ENCODE assay signal across 1 cellular context in the genomic region with DNA sequence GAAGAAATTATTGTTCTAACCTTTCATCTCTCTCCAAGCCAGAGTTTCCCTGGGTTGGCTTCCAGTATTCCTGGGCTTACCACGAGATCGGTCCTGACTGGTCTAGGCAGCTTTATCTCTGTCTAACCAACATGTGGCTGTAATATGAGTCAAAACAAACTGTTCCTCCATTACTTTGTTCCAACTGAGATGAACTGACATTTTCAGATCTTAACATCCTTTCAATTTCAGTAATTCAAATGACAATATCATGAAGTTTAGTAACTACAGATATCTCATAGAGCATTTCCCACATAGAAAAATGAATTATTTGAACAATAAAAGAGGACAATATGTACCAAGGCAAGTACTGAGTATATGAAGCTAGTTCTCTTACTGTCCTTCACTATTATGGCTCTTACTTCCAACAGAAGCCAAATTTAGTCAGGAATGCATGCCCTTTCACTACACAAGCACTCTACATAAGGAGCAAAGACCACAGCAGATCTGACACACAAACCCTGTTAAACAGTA.
TF ChIP-seq lines count a peak whose summit lies in the region.

No MANE protein-coding gene starts in this region.

TF ChIP-seq in HepG2, 621 proteins besides CTCF, POLR2A, EP300 and RAD21 (continues in another document):
- TF ChIP-seq PREB (CRISPR knock-in tag; IDR thresholded peaks at IDR 0.05) = no peak
- TF ChIP-seq, protein P1, sequence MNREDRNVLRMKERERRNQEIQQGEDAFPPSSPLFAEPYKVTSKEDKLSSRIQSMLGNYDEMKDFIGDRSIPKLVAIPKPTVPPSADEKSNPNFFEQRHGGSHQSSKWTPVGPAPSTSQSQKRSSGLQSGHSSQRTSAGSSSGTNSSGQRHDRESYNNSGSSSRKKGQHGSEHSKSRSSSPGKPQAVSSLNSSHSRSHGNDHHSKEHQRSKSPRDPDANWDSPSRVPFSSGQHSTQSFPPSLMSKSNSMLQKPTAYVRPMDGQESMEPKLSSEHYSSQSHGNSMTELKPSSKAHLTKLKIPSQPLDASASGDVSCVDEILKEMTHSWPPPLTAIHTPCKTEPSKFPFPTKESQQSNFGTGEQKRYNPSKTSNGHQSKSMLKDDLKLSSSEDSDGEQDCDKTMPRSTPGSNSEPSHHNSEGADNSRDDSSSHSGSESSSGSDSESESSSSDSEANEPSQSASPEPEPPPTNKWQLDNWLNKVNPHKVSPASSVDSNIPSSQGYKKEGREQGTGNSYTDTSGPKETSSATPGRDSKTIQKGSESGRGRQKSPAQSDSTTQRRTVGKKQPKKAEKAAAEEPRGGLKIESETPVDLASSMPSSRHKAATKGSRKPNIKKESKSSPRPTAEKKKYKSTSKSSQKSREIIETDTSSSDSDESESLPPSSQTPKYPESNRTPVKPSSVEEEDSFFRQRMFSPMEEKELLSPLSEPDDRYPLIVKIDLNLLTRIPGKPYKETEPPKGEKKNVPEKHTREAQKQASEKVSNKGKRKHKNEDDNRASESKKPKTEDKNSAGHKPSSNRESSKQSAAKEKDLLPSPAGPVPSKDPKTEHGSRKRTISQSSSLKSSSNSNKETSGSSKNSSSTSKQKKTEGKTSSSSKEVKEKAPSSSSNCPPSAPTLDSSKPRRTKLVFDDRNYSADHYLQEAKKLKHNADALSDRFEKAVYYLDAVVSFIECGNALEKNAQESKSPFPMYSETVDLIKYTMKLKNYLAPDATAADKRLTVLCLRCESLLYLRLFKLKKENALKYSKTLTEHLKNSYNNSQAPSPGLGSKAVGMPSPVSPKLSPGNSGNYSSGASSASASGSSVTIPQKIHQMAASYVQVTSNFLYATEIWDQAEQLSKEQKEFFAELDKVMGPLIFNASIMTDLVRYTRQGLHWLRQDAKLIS (CRISPR knock-in tag; IDR thresholded peaks at IDR 0.05) = no peak
- TF ChIP-seq SNAI1 (CRISPR knock-in tag; IDR thresholded peaks at IDR 0.05; ENCODE audit: borderline replicate concordance) = no peak
- no peak for TF ChIP-seq AKAP8 (CRISPR knock-in tag; IDR thresholded peaks at IDR 0.05)
- no peak for TF ChIP-seq HOXA3 (CRISPR knock-in tag; IDR thresholded peaks at IDR 0.05)
- TF ChIP-seq AGO1 (IDR thresholded peaks at IDR 0.05; ENCODE audit: low read depth, low read length, poor library complexity, severe bottlenecking) = no peak
- no peak for TF ChIP-seq SPEN (CRISPR knock-in tag; IDR thresholded peaks at IDR 0.05; ENCODE audit: low read depth)
- no peak for TF ChIP-seq CHD4 (IDR thresholded peaks at IDR 0.05; ENCODE audit: borderline replicate concordance, low read length)
- no peak for TF ChIP-seq EHMT2 (IDR thresholded peaks at IDR 0.05; ENCODE audit: borderline replicate concordance, low read depth, low read length)
- no peak for TF ChIP-seq POLR2AphosphoS2 (IDR thresholded peaks at IDR 0.05; ENCODE audit: low read depth, low read length)
- peak; percentile 79; the same call in 1 of the 2 replicates for TF ChIP-seq SIX1 (CRISPR knock-in tag; IDR thresholded peaks at IDR 0.05; ENCODE audit: borderline replicate concordance)
- TF ChIP-seq, protein P2, sequence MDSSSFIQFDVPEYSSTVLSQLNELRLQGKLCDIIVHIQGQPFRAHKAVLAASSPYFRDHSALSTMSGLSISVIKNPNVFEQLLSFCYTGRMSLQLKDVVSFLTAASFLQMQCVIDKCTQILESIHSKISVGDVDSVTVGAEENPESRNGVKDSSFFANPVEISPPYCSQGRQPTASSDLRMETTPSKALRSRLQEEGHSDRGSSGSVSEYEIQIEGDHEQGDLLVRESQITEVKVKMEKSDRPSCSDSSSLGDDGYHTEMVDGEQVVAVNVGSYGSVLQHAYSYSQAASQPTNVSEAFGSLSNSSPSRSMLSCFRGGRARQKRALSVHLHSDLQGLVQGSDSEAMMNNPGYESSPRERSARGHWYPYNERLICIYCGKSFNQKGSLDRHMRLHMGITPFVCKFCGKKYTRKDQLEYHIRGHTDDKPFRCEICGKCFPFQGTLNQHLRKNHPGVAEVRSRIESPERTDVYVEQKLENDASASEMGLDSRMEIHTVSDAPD (CRISPR knock-in tag; IDR thresholded peaks at IDR 0.05) = no peak
- TF ChIP-seq, protein P3, sequence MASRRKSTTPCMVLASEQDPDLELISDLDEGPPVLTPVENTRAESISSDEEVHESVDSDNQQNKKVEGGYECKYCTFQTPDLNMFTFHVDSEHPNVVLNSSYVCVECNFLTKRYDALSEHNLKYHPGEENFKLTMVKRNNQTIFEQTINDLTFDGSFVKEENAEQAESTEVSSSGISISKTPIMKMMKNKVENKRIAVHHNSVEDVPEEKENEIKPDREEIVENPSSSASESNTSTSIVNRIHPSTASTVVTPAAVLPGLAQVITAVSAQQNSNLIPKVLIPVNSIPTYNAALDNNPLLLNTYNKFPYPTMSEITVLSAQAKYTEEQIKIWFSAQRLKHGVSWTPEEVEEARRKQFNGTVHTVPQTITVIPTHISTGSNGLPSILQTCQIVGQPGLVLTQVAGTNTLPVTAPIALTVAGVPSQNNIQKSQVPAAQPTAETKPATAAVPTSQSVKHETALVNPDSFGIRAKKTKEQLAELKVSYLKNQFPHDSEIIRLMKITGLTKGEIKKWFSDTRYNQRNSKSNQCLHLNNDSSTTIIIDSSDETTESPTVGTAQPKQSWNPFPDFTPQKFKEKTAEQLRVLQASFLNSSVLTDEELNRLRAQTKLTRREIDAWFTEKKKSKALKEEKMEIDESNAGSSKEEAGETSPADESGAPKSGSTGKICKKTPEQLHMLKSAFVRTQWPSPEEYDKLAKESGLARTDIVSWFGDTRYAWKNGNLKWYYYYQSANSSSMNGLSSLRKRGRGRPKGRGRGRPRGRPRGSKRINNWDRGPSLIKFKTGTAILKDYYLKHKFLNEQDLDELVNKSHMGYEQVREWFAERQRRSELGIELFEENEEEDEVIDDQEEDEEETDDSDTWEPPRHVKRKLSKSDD (CRISPR knock-in tag; IDR thresholded peaks at IDR 0.05; ENCODE audit: low read depth) = no peak
- TF ChIP-seq ZNF235 (CRISPR knock-in tag; IDR thresholded peaks at IDR 0.05; ENCODE audit: borderline replicate concordance) = no peak
- TF ChIP-seq MXI1 (IDR thresholded peaks at IDR 0.05; ENCODE audit: borderline replicate concordance, low read depth, low read length) = no peak
- TF ChIP-seq HOMEZ (CRISPR knock-in tag; IDR thresholded peaks at IDR 0.05; ENCODE audit: low read depth) = peak; percentile 58; the same call in 1 of the 2 replicates
- TF ChIP-seq ZKSCAN8 (CRISPR knock-in tag; IDR thresholded peaks at IDR 0.05; ENCODE audit: borderline replicate concordance) = no peak
- TF ChIP-seq ZNF549 (CRISPR knock-in tag; IDR thresholded peaks at IDR 0.05) = peak; percentile 93
- no peak; the same call in 1 of the 2 replicates for TF ChIP-seq HMG20A (CRISPR knock-in tag; IDR thresholded peaks at IDR 0.05; ENCODE audit: borderline replicate concordance)
- no peak for TF ChIP-seq BHLHE40 (IDR thresholded peaks at IDR 0.05; ENCODE audit: low read length)
- peak; percentile 56 for TF ChIP-seq HNF4A (CRISPR knock-in tag; IDR thresholded peaks at IDR 0.05)
- no peak for TF ChIP-seq ESRRA (CRISPR knock-in tag; IDR thresholded peaks at IDR 0.05; ENCODE audit: low read depth)
- TF ChIP-seq ZNF746 (CRISPR knock-in tag; IDR thresholded peaks at IDR 0.05) = no peak
- no peak for TF ChIP-seq SRF (IDR thresholded peaks at IDR 0.05; ENCODE audit: low read depth, low read length)
- no peak for TF ChIP-seq FOXA3 (CRISPR knock-in tag; IDR thresholded peaks at IDR 0.05)
- no peak for TF ChIP-seq ATF7-NPFF (CRISPR knock-in tag; IDR thresholded peaks at IDR 0.05; ENCODE audit: low read depth)
- TF ChIP-seq SAP130 (CRISPR knock-in tag; IDR thresholded peaks at IDR 0.05; ENCODE audit: low read depth) = peak; percentile 65
- TF ChIP-seq KDM2A (CRISPR knock-in tag; IDR thresholded peaks at IDR 0.05; ENCODE audit: borderline replicate concordance, low read depth) = no peak
- no peak for TF ChIP-seq ZZZ3 (CRISPR knock-in tag; IDR thresholded peaks at IDR 0.05; ENCODE audit: borderline replicate concordance)
- no peak for TF ChIP-seq ATF1 (CRISPR knock-in tag; IDR thresholded peaks at IDR 0.05)
- TF ChIP-seq RXRB (CRISPR knock-in tag; IDR thresholded peaks at IDR 0.05; ENCODE audit: borderline replicate concordance) = no peak
- TF ChIP-seq ZC3H13 (CRISPR knock-in tag; IDR thresholded peaks at IDR 0.05) = no peak
- TF ChIP-seq ZNF713 (CRISPR knock-in tag; IDR thresholded peaks at IDR 0.05) = no peak
- peak; percentile 83 for TF ChIP-seq SIX4 (CRISPR knock-in tag; IDR thresholded peaks at IDR 0.05)
- TF ChIP-seq PPARG (CRISPR knock-in tag; conservative IDR thresholded peaks at IDR 0.05) = no peak
- TF ChIP-seq, protein P4, sequence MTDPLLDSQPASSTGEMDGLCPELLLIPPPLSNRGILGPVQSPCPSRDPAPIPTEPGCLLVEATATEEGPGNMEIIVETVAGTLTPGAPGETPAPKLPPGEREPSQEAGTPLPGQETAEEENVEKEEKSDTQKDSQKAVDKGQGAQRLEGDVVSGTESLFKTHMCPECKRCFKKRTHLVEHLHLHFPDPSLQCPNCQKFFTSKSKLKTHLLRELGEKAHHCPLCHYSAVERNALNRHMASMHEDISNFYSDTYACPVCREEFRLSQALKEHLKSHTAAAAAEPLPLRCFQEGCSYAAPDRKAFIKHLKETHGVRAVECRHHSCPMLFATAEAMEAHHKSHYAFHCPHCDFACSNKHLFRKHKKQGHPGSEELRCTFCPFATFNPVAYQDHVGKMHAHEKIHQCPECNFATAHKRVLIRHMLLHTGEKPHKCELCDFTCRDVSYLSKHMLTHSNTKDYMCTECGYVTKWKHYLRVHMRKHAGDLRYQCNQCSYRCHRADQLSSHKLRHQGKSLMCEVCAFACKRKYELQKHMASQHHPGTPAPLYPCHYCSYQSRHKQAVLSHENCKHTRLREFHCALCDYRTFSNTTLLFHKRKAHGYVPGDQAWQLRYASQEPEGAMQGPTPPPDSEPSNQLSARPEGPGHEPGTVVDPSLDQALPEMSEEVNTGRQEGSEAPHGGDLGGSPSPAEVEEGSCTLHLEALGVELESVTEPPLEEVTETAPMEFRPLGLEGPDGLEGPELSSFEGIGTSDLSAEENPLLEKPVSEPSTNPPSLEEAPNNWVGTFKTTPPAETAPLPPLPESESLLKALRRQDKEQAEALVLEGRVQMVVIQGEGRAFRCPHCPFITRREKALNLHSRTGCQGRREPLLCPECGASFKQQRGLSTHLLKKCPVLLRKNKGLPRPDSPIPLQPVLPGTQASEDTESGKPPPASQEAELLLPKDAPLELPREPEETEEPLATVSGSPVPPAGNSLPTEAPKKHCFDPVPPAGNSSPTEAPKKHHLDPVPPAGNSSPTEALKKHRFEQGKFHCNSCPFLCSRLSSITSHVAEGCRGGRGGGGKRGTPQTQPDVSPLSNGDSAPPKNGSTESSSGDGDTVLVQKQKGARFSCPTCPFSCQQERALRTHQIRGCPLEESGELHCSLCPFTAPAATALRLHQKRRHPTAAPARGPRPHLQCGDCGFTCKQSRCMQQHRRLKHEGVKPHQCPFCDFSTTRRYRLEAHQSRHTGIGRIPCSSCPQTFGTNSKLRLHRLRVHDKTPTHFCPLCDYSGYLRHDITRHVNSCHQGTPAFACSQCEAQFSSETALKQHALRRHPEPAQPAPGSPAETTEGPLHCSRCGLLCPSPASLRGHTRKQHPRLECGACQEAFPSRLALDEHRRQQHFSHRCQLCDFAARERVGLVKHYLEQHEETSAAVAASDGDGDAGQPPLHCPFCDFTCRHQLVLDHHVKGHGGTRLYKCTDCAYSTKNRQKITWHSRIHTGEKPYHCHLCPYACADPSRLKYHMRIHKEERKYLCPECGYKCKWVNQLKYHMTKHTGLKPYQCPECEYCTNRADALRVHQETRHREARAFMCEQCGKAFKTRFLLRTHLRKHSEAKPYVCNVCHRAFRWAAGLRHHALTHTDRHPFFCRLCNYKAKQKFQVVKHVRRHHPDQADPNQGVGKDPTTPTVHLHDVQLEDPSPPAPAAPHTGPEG (CRISPR knock-in tag; IDR thresholded peaks at IDR 0.05) = no peak
- TF ChIP-seq, protein P5, sequence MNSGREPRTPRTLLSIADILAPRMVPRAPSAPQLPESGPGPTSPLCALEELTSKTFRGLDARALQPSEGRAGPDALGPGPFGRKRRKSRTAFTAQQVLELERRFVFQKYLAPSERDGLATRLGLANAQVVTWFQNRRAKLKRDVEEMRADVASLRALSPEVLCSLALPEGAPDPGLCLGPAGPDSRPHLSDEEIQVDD (CRISPR knock-in tag; IDR thresholded peaks at IDR 0.05; ENCODE audit: borderline replicate concordance) = no peak
- no peak for TF ChIP-seq NCOA5 (CRISPR knock-in tag; IDR thresholded peaks at IDR 0.05)
- TF ChIP-seq FOXA1 (IDR thresholded peaks at IDR 0.05) = no peak
- no peak for TF ChIP-seq FOXA1 (CRISPR knock-in tag; IDR thresholded peaks at IDR 0.05)
- TF ChIP-seq ZNF383 (CRISPR knock-in tag; IDR thresholded peaks at IDR 0.05; ENCODE audit: borderline replicate concordance) = no peak
- no peak for TF ChIP-seq NRL (CRISPR knock-in tag; IDR thresholded peaks at IDR 0.05; ENCODE audit: borderline replicate concordance)
